1 cellular context compared by ENCODE assay signal in the genomic region with DNA sequence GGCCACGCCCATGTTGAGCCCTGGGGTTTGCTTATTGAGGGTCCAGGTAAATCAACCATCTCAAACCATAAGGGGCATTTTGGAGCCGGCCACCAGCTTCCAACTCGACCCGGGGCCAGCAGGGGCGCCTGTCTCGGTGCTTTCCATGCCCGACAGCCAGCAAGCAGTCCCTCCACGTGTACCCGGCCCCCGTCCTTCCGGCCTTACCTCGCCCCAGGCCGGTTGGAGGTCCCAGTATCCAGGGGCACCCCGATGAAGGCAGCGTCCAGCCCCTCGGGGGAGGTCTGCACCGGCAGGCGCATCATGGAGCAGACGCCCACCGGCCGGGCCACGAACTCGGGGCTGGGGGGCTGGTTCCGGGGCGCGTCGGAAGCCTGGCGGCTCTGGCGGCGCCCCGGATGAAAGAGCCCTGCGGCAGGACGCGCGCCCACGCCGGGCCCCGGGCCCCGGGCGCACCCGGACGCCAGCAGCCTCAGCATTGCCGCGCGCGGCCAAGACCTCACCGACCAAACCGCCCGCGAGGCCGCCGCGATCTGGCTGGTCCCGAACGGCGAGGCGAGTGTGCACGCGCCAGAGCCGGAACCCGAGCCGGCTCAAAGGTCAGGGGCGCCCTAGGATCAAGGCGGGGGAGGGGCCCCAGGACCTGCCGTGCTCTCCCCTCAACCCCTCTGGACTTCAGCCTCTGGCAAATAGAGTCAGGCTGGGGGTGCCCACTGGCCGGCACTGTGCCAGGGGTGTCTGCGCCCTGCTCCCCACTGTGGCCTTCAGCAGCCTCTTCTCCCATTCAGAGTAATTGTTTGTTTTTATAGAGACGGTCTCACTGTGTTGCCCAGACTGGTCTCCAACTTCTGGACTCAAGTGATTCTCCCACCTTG.
TF ChIP-seq lines count a peak whose summit lies in the region.

Gene AGMAT, minus strand, starts transcription at position 563 of the 875 bp plus-strand sequence. Its CDS starts 84 bp downstream, at position 479.

TF ChIP-seq in HepG2, 621 proteins besides CTCF, POLR2A, EP300 and RAD21 (continued from another document and continues in another):
- TF ChIP-seq ZNF574 (CRISPR knock-in tag; IDR thresholded peaks at IDR 0.05) (peak; percentile 85), ZBTB20 (CRISPR knock-in tag; IDR thresholded peaks at IDR 0.05; ENCODE audit: borderline replicate concordance, low read depth) (peak; percentile 57; the same call in 1 of the 2 replicates), ZNF784 (CRISPR knock-in tag; IDR thresholded peaks at IDR 0.05; ENCODE audit: borderline replicate concordance) (peak; percentile 93; the same call in 1 of the 2 replicates), NFIB (CRISPR knock-in tag; IDR thresholded peaks at IDR 0.05; ENCODE audit: borderline replicate concordance) (peak; percentile 85; the same call in 1 of the 2 replicates), ELF1 (CRISPR knock-in tag; IDR thresholded peaks at IDR 0.05) (peak; percentile 46), ZNF720 (CRISPR knock-in tag; IDR thresholded peaks at IDR 0.05) (no peak), CCAR2 (optimal IDR thresholded peaks at IDR 0.05; ENCODE audit: low read depth, low read length) (no peak), MYPOP (CRISPR knock-in tag; IDR thresholded peaks at IDR 0.05) (peak; percentile 67; the same call in 1 of the 2 replicates), SIX1 (CRISPR knock-in tag; IDR thresholded peaks at IDR 0.05; ENCODE audit: borderline replicate concordance) (peak; percentile 77; the same call in 1 of the 2 replicates), HDAC2 (CRISPR knock-in tag; IDR thresholded peaks at IDR 0.05) (peak; percentile 87), ZNF17 (CRISPR knock-in tag; IDR thresholded peaks at IDR 0.05) (peak; percentile 85; the same call in 1 of the 2 replicates), ZNF614 (CRISPR knock-in tag; IDR thresholded peaks at IDR 0.05; ENCODE audit: borderline replicate concordance) (peak; percentile 83), ZBTB26 (CRISPR knock-in tag; IDR thresholded peaks at IDR 0.05; ENCODE audit: borderline replicate concordance) (peak; percentile 72), NR3C1 (CRISPR knock-in tag; IDR thresholded peaks at IDR 0.05) (no peak), PAX8 (CRISPR knock-in tag; IDR thresholded peaks at IDR 0.05; ENCODE audit: borderline replicate concordance) (0 out of 2 replicates have a peak, but pooled peaks have one; percentile 87), HIVEP1 (CRISPR knock-in tag; IDR thresholded peaks at IDR 0.05) (peak; percentile 83), PHF21A (CRISPR knock-in tag; IDR thresholded peaks at IDR 0.05) (peak; percentile 91), NFIC (IDR thresholded peaks at IDR 0.05; ENCODE audit: low read length) (no peak), ZMYM2 (CRISPR knock-in tag; IDR thresholded peaks at IDR 0.05) (peak; percentile 92), ZFYVE20 (CRISPR knock-in tag; IDR thresholded peaks at IDR 0.05; ENCODE audit: borderline replicate concordance, low read depth) (0 out of 2 replicates have a peak, but pooled peaks have one; percentile 68), GMEB1 (CRISPR knock-in tag; IDR thresholded peaks at IDR 0.05; ENCODE audit: borderline replicate concordance) (peak; percentile 66), SALL2 (CRISPR knock-in tag; IDR thresholded peaks at IDR 0.05) (peak; percentile 70), ZSCAN20 (CRISPR knock-in tag; IDR thresholded peaks at IDR 0.05; ENCODE audit: borderline replicate concordance) (peak; percentile 83; the same call in 1 of the 2 replicates), ZNF275 (CRISPR knock-in tag; IDR thresholded peaks at IDR 0.05; ENCODE audit: borderline replicate concordance) (peak; percentile 68; the same call in 1 of the 2 replicates), HMGA1 (CRISPR knock-in tag; conservative IDR thresholded peaks at IDR 0.05) (no peak), RBM39 (IDR thresholded peaks at IDR 0.05; ENCODE audit: low read depth, low read length, poor library complexity, severe bottlenecking) (peak; percentile 51), PRPF4 (IDR thresholded peaks at IDR 0.05; ENCODE audit: low read depth, low read length, poor library complexity, severe bottlenecking) (no peak), ZNF292 (CRISPR knock-in tag; IDR thresholded peaks at IDR 0.05; ENCODE audit: borderline replicate concordance, low read depth) (peak; percentile 73), ZNF782 (CRISPR knock-in tag; IDR thresholded peaks at IDR 0.05; ENCODE audit: borderline replicate concordance) (0 out of 2 replicates have a peak, but pooled peaks have one; percentile 52), ZNF724P (CRISPR knock-in tag; IDR thresholded peaks at IDR 0.05; ENCODE audit: borderline replicate concordance) (no peak), HNRNPL (IDR thresholded peaks at IDR 0.05; ENCODE audit: low read depth, low read length) (peak; percentile 93; the same call in 1 of the 2 replicates), ZNF350 (CRISPR knock-in tag; IDR thresholded peaks at IDR 0.05; ENCODE audit: borderline replicate concordance, low read depth) (peak; percentile 72; the same call in 1 of the 2 replicates), ZNF274 (CRISPR knock-in tag; IDR thresholded peaks at IDR 0.05) (peak; percentile 83; the same call in 1 of the 2 replicates), NCOA5 (CRISPR knock-in tag; IDR thresholded peaks at IDR 0.05) (no peak; the same call in 1 of the 2 replicates)
- TF ChIP-seq, protein P1, sequence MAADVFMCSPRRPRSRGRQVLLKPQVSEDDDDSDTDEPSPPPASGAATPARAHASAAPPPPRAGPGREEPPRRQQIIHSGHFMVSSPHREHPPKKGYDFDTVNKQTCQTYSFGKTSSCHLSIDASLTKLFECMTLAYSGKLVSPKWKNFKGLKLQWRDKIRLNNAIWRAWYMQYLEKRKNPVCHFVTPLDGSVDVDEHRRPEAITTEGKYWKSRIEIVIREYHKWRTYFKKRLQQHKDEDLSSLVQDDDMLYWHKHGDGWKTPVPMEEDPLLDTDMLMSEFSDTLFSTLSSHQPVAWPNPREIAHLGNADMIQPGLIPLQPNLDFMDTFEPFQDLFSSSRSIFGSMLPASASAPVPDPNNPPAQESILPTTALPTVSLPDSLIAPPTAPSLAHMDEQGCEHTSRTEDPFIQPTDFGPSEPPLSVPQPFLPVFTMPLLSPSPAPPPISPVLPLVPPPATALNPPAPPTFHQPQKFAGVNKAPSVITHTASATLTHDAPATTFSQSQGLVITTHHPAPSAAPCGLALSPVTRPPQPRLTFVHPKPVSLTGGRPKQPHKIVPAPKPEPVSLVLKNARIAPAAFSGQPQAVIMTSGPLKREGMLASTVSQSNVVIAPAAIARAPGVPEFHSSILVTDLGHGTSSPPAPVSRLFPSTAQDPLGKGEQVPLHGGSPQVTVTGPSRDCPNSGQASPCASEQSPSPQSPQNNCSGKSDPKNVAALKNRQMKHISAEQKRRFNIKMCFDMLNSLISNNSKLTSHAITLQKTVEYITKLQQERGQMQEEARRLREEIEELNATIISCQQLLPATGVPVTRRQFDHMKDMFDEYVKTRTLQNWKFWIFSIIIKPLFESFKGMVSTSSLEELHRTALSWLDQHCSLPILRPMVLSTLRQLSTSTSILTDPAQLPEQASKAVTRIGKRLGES (CRISPR knock-in tag; IDR thresholded peaks at IDR 0.05; ENCODE audit: borderline replicate concordance) = peak; percentile 80; the same call in 1 of the 2 replicates
- TF ChIP-seq, protein P2, sequence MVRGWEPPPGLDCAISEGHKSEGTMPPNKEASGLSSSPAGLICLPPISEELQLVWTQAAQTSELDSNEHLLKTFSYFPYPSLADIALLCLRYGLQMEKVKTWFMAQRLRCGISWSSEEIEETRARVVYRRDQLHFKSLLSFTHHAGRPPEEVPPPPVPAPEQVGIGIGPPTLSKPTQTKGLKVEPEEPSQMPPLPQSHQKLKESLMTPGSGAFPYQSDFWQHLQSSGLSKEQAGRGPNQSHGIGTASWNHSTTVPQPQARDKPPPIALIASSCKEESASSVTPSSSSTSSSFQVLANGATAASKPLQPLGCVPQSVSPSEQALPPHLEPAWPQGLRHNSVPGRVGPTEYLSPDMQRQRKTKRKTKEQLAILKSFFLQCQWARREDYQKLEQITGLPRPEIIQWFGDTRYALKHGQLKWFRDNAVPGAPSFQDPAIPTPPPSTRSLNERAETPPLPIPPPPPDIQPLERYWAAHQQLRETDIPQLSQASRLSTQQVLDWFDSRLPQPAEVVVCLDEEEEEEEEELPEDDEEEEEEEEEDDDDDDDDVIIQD (CRISPR knock-in tag; IDR thresholded peaks at IDR 0.05; ENCODE audit: low read depth) = no peak
- TF ChIP-seq, protein P3, sequence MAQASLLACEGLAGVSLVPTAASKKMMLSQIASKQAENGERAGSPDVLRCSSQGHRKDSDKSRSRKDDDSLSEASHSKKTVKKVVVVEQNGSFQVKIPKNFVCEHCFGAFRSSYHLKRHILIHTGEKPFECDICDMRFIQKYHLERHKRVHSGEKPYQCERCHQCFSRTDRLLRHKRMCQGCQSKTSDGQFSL (CRISPR knock-in tag; IDR thresholded peaks at IDR 0.05) = peak; percentile 59; the same call in 1 of the 2 replicates
- TF ChIP-seq, protein P4, sequence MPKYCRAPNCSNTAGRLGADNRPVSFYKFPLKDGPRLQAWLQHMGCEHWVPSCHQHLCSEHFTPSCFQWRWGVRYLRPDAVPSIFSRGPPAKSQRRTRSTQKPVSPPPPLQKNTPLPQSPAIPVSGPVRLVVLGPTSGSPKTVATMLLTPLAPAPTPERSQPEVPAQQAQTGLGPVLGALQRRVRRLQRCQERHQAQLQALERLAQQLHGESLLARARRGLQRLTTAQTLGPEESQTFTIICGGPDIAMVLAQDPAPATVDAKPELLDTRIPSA (CRISPR knock-in tag; IDR thresholded peaks at IDR 0.05; ENCODE audit: borderline replicate concordance) = no peak
- TF ChIP-seq, protein P5, sequence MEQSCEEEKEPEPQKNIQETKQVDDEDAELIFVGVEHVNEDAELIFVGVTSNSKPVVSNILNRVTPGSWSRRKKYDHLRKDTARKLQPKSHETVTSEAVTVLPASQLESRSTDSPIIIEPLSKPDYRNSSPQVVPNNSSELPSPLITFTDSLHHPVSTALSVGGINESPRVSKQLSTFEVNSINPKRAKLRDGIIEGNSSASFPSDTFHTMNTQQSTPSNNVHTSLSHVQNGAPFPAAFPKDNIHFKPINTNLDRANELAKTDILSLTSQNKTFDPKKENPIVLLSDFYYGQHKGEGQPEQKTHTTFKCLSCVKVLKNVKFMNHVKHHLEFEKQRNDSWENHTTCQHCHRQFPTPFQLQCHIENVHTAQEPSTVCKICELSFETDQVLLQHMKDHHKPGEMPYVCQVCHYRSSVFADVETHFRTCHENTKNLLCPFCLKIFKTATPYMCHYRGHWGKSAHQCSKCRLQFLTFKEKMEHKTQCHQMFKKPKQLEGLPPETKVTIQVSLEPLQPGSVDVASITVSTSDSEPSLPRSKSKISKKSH (CRISPR knock-in tag; IDR thresholded peaks at IDR 0.05; ENCODE audit: borderline replicate concordance) = peak; percentile 45; the same call in 1 of the 2 replicates
